In the genomic region with DNA sequence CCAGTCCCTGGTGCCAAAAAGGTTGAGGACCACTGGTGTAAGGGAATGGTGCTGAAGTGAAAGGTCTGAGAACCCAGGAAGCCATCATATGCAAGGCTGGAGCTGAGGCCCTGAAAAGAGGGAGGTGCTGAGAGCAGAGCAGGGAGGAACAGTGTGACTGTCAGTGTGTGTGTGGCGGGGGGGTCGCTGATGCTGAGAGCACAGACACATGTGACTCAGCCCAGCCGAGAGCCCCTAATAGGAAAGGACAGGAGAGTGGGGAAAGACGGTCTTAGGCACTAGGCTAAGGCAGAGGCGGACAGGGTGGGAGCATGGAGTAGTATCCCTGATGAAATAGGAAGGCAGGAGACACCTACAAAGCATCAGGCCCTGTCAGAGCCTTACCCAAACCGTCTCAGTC, we compare ENCODE assay signal across 11 cellular contexts. TPM values are rescaled to one million over a fixed set of nuclear protein-coding genes. Genes with fewer than 3 reads are reported as not detected.
DNase-seq lines count a peak whose midpoint lies in the region; ATAC-seq and TF ChIP-seq lines count a peak whose summit lies in the region.
"Had no signal": no experiment of that assay in that cellular context is flagged by ENCODE, and none has a peak within 500 bp of the region (broad histone marks: within the 10 kb centered on the region; RNA-seq: fewer than 3 reads in every experiment).

No MANE protein-coding gene starts in this region.

- POLR2A ChIA-PET in activated CD4-positive, alpha-beta T cell treated with anti-CD3 and anti-CD28 coated beads, Interleukin-2, amount 10 ng/mL, durations not matched to agents 7 days and 5 days (lab: Charles Lee), result no interaction called here

- intact Hi-C loops in spleen (cut with DNase I; ENCODE audit: low total_unique reads), result no loop called here
- intact Hi-C loops in uterus (cut with DNase I; ENCODE audit: low total_unique reads), result no loop called here

- H3K27me3 Mint-ChIP-seq in activated CD4-positive, alpha-beta T cell treated with anti-CD3 and anti-CD28 coated beads, Interleukin-2, amount 10 ng/mL, durations not matched to agents 7 days and 5 days, result peaks cover 12% of the 10 kb centered on the region

- 74 to 90% (median 79%) methylated on average over 6 of the region's 6 CpGs for WGBS in spleen, 5 donors

- no peaks in the 10 kb centered on the region for H3K36me3 Mint-ChIP-seq in activated CD4-positive, alpha-beta T cell treated with anti-CD3 and anti-CD28 coated beads, Interleukin-2, amount 10 ng/mL, durations not matched to agents 7 days and 5 days (ENCODE audit: low read depth)

- TF ChIP-seq CTCF in RWPE2 (IDR thresholded peaks at IDR 0.05; ENCODE audit: poor library complexity, severe bottlenecking) (no peak), epithelial cell of proximal tubule (conservative IDR thresholded peaks at IDR 0.05; ENCODE audit: low read depth, low read length) (no peak), spleen (IDR thresholded peaks at IDR 0.05 in 8 of 11, conservative IDR thresholded peaks at IDR 0.05 in 3 of 11) (no peak), uterus (IDR thresholded peaks at IDR 0.05) (no peak)

- CTCF ChIA-PET in activated CD4-positive, alpha-beta T cell treated with anti-CD3 and anti-CD28 coated beads, Interleukin-2, amount 10 ng/mL, durations not matched to agents 7 days and 5 days (lab: Charles Lee), result interaction anchor here (0.6 to 1.7 kb wide), 2 partner anchors 25 to 30 kb away, joined by 3 to 4 read pairs; no protein-coding TSS in a partner anchor

- H3K4me1 ChIP-seq in RWPE2 (ENCODE audit: insufficient read depth, poor library complexity, severe bottlenecking) (no peaks in the 10 kb centered on the region), spleen (peaks cover 6 to 19% (median 16%) of the 10 kb centered on the region in 6 donors), uterus (no peaks in the 10 kb centered on the region)

- ATAC-seq in RWPE2 (ENCODE audit: low read depth), result no peak

- H3K4me3 ChIP-seq in RWPE2 (ENCODE audit: severe bottlenecking) (peak overlapping the region; percentile 61), epithelial cell of proximal tubule (ENCODE audit: low read depth, low read length) (peak overlapping the region; percentile 80), spleen (no peak overlapping the region), uterus (no peak overlapping the region)

- H3K9me3 Mint-ChIP-seq in activated CD4-positive, alpha-beta T cell treated with anti-CD3 and anti-CD28 coated beads, Interleukin-2, amount 10 ng/mL, durations not matched to agents 7 days and 5 days, result no peaks in the 10 kb centered on the region

- H3K27me3 ChIP-seq in RWPE2 (ENCODE audit: insufficient read depth, poor library complexity, severe bottlenecking) (no peaks in the 10 kb centered on the region), spleen (replicated peaks in 1 of 7) (peaks cover 0 to 7% (median 0%) of the 10 kb centered on the region in 7 donors), uterus (no peaks in the 10 kb centered on the region)

- H3K27ac ChIP-seq in RWPE2 (ENCODE audit: poor library complexity, severe bottlenecking) (no peak overlapping the region), spleen (no peak overlapping the region), uterus (peak overlapping the region in 1 of 2 donors; percentile 88)

- TF ChIP-seq POLR2A in spleen (IDR thresholded peaks at IDR 0.05) (no peak), uterus (IDR thresholded peaks at IDR 0.05) (no peak)

- H3K36me3 ChIP-seq in RWPE2 (ENCODE audit: low read depth), result no peaks in the 10 kb centered on the region
- no peaks in the 10 kb centered on the region for H3K36me3 ChIP-seq in spleen
- no peaks in the 10 kb centered on the region for H3K36me3 ChIP-seq in uterus

- H3K4me1 Mint-ChIP-seq in activated CD4-positive, alpha-beta T cell treated with anti-CD3 and anti-CD28 coated beads, Interleukin-2, amount 10 ng/mL, durations not matched to agents 7 days and 5 days, result peaks cover 15% of the 10 kb centered on the region

- peak overlapping the region; percentile 30 for H3K4me3 Mint-ChIP-seq in activated CD4-positive, alpha-beta T cell treated with anti-CD3 and anti-CD28 coated beads, Interleukin-2, amount 10 ng/mL, durations not matched to agents 7 days and 5 days

- H3K27ac Mint-ChIP-seq in activated CD4-positive, alpha-beta T cell treated with anti-CD3 and anti-CD28 coated beads, Interleukin-2, amount 10 ng/mL, durations not matched to agents 7 days and 5 days, result no peak overlapping the region

- no peak for DNase-seq in activated CD4-positive, alpha-beta T cell treated with anti-CD3 and anti-CD28 coated beads, Interleukin-2, amount 10 ng/mL, durations not matched to agents 7 days and 5 days
- no peak for DNase-seq in activated CD4-positive, alpha-beta T cell treated with anti-CD3 and anti-CD28 coated beads for 4 hours
- peak; percentile 57 for DNase-seq in RWPE2 (ENCODE audit: low spot score)
- DNase-seq in epithelial cell of proximal tubule (ENCODE audit: low read depth), result no peak
- peak; percentile 68 for DNase-seq in spleen
- no peak for DNase-seq in GOT3 (lab: John Stamatoyannopoulos, UW)
- DNase-seq in globus pallidus (ENCODE audit: low spot score), result no peak
- DNase-seq in uterus, result no peak
- DNase-seq: AML-193, foreskin melanocyte, NCI-H510A had no signal

- H3K9me3 ChIP-seq in RWPE2 (ENCODE audit: severe bottlenecking) (no peaks in the 10 kb centered on the region), spleen (no peaks in the 10 kb centered on the region), uterus (no peaks in the 10 kb centered on the region)

RNA-seq across cellular contexts. Expression of gene B9D1, which starts 1.2 kb away (rescaled TPM):
- 1 to 10 TPM; 1.3 to 1.6 TPM for total RNA-seq in activated CD4-positive, alpha-beta T cell treated with anti-CD3 and anti-CD28 coated beads, Interleukin-2, amount 10 ng/mL, durations not matched to agents 7 days and 5 days
- total RNA-seq in epithelial cell of proximal tubule (27.3 and 44.2 TPM in 2 replicates), spleen (10 to 100 TPM in 1 of 7 donors, 1 to 10 TPM in 6; 6.4 to 14.1 (median 7.3) TPM), uterus (100 to 1,000 TPM in 1 of 4 donors, 10 to 100 TPM in 2, 1 to 10 TPM in 1; 3.8 to 105 (median 25.6) TPM)
- polyA plus RNA-seq in spleen, result 1 to 10 TPM; 4.3 to 8.1 (median 5.8) TPM

RNA-seq across cellular contexts. Expression of gene MAPK7, which starts 17.0 kb away (rescaled TPM):
- total RNA-seq in activated CD4-positive, alpha-beta T cell treated with anti-CD3 and anti-CD28 coated beads, Interleukin-2, amount 10 ng/mL, durations not matched to agents 7 days and 5 days, result 10 to 100 TPM; 37.6 to 46.5 TPM
- total RNA-seq in epithelial cell of proximal tubule, result 9.1 and 19.0 TPM in 2 replicates
- 10 to 100 TPM; 23.1 to 56.2 (median 34.4) TPM for total RNA-seq in spleen
- 10 to 100 TPM in 1 of 3 donors, 1 to 10 TPM in 2; 5.7 to 15.1 (median 6.9) TPM for polyA plus RNA-seq in spleen
- 10 to 100 TPM in 3 of 4 donors, 1 to 10 TPM in 1; 3.3 to 72.8 (median 18.3) TPM for total RNA-seq in uterus

RNA-seq across cellular contexts. Expression of gene MFAP4, which starts 25.7 kb away (rescaled TPM):
- not detected for total RNA-seq in activated CD4-positive, alpha-beta T cell treated with anti-CD3 and anti-CD28 coated beads, Interleukin-2, amount 10 ng/mL, durations not matched to agents 7 days and 5 days
- total RNA-seq in epithelial cell of proximal tubule (not detected in 2 replicates), spleen (10 to 100 TPM; 10.1 to 41.0 (median 21.8) TPM), uterus (100 to 1,000 TPM in 2 of 4 donors, 10 to 100 TPM in 2; 81.2 to 149 (median 117) TPM)
- 10 to 100 TPM; 16.1 to 48.4 (median 17.8) TPM for polyA plus RNA-seq in spleen

RNA-seq across cellular contexts. Expression of gene RNF112, which starts 49.7 kb away (rescaled TPM):
- under 1 TPM; 0.58 to 0.67 TPM for total RNA-seq in activated CD4-positive, alpha-beta T cell treated with anti-CD3 and anti-CD28 coated beads, Interleukin-2, amount 10 ng/mL, durations not matched to agents 7 days and 5 days
- total RNA-seq in epithelial cell of proximal tubule, result 0.06 TPM in 1 of 2 replicates, not detected in the other
- 1 to 10 TPM; 2.3 to 7.6 (median 2.7) TPM for total RNA-seq in spleen
- polyA plus RNA-seq in spleen, result 1 to 10 TPM; 1.3 to 5.9 (median 2.2) TPM
- total RNA-seq in uterus, result 10 to 100 TPM in 1 of 4 donors, 1 to 10 TPM in 2, under 1 TPM in 1; 0.88 to 14.7 (median 3.7) TPM

Comparison
In these comparisons a context has a peak if more than half of its experiments do, and no peak if none do; other contexts are left out.
1. DNase-seq: peak in RWPE2 (single experiment) and spleen (single experiment); none in activated CD4-positive, alpha-beta T cell treated with anti-CD3 and anti-CD28 coated beads, Interleukin-2, amount 10 ng/mL, durations not matched to agents 7 days and 5 days (single experiment), activated CD4-positive, alpha-beta T cell treated with anti-CD3 and anti-CD28 coated beads for 4 hours (0 of 2), epithelial cell of proximal tubule (single experiment), GOT3 (single experiment), globus pallidus (single experiment) and uterus (0 of 2).
2. H3K4me3 ChIP-seq: peak in RWPE2 (single experiment) and epithelial cell of proximal tubule (single experiment); none in spleen (0 of 8) and uterus (0 of 2).
3. RNA of gene MFAP4, which starts 25.7 kb away (total RNA-seq): 81.2 to 149 TPM in uterus and 10.1 to 41.0 TPM in spleen; not detected in epithelial cell of proximal tubule and not detected in activated CD4-positive, alpha-beta T cell treated with anti-CD3 and anti-CD28 coated beads, Interleukin-2, amount 10 ng/mL, durations not matched to agents 7 days and 5 days; every median in the first group is over 10 times any median in the second.